ENCODE assay signal across 14 cellular contexts in the genomic region with DNA sequence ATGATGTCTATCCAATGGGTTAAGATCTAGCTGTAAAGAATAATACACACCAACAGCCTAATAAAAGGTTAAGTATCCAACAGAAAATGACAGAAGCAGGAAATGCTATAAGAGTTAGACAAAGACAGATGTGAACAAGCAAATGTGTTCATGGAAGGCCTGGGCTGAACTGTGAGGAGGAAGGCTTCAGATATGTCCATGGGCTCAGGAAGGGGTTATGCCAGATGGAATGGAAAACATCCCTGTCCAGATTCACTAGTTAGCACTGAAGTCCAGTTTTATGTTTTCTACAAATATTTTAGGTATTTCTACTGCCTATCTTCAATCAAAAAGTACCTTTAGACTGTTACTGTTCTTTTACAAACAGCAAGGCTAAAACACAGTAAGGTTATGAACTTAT. TPM values are rescaled to one million over a fixed set of nuclear protein-coding genes. Genes with fewer than 3 reads are reported as not detected.
DNase-seq lines count a peak whose midpoint lies in the region; ATAC-seq and TF ChIP-seq lines count a peak whose summit lies in the region.
"Had no signal": no experiment of that assay in that cellular context is flagged by ENCODE, and none has a peak within 500 bp of the region (broad histone marks: within the 10 kb centered on the region; RNA-seq: fewer than 3 reads in every experiment).

No MANE protein-coding gene starts in this region.

- no peak overlapping the region for H3K4me3 ChIP-seq in left ventricle myocardium inferior
- H3K4me3 ChIP-seq in right atrium auricular region, result no peak overlapping the region
- no peak overlapping the region for H3K4me3 ChIP-seq in uterus
- H3K4me3 ChIP-seq: BLaER1, GM12878, heart right ventricle, neural progenitor cell had no signal

- no peak for ATAC-seq in memory B cell (ENCODE audit: low read depth)
- ATAC-seq: GM12878 had no signal

- H3K27me3 ChIP-seq in left ventricle myocardium inferior (ENCODE audit: low read depth) (no peaks in the 10 kb centered on the region), right atrium auricular region (no peaks in the 10 kb centered on the region), uterus (no peaks in the 10 kb centered on the region)
- H3K27me3 ChIP-seq: BLaER1, heart right ventricle, neural progenitor cell had no signal

- H3K4me1 Mint-ChIP-seq in memory B cell, result no peaks in the 10 kb centered on the region
- H3K4me1 Mint-ChIP-seq: neural progenitor cell had no signal

- H3K4me3 Mint-ChIP-seq in memory B cell, result no peak overlapping the region
- H3K4me3 Mint-ChIP-seq: neural progenitor cell had no signal

- H3K4me1 ChIP-seq in left ventricle myocardium inferior, result peaks cover 47% of the 10 kb centered on the region
- H3K4me1 ChIP-seq in right atrium auricular region, result peaks cover 0 to 29% of the 10 kb centered on the region in 2 donors
- peaks cover 0 to 7% of the 10 kb centered on the region in 2 donors for H3K4me1 ChIP-seq in uterus
- H3K4me1 ChIP-seq: BLaER1, neural progenitor cell had no signal

- intact Hi-C loops in left ventricle myocardium inferior (cut with micrococcal nuclease) (no loop called here), uterus (cut with DNase I; ENCODE audit: low total_unique reads) (no loop called here)

- no peak for DNase-seq in left ventricle myocardium inferior
- DNase-seq in right atrium auricular region (ENCODE audit: low spot score), result no peak
- DNase-seq in amniotic epithelial cell (ENCODE audit: low read depth), result peak; percentile 64
- DNase-seq in memory B cell (ENCODE audit: low spot score in 2 of 2), result no peak
- no peak for DNase-seq in uterus
- DNase-seq in SW 1271 (lab: John Stamatoyannopoulos, UW), result no peak
- no peak for DNase-seq in NCI-H1048 (lab: John Stamatoyannopoulos, UW)
- no peak for DNase-seq in NCI-H524 (lab: John Stamatoyannopoulos, UW)
- DNase-seq: activated CD4-positive, CD25-positive, alpha-beta regulatory T cell treated with anti-CD3 and anti-CD28 coated beads, Interleukin-2, amount 50 U/mL, for 72 hours; heart right ventricle; NCI-H1105 treated with DMSO at 0.1 percent for 48 hours had no signal

- H3K27me3 Mint-ChIP-seq in memory B cell, result no peaks in the 10 kb centered on the region

- peak overlapping the region; percentile 9 for H3K27ac Mint-ChIP-seq in memory B cell
- H3K27ac Mint-ChIP-seq: neural progenitor cell had no signal

- TF ChIP-seq CTCF in left ventricle myocardium inferior (IDR thresholded peaks at IDR 0.05; ENCODE audit: borderline replicate concordance), result no peak
- no peak for TF ChIP-seq CTCF in right atrium auricular region (IDR thresholded peaks at IDR 0.05)
- no peak for TF ChIP-seq CTCF in uterus (IDR thresholded peaks at IDR 0.05)

- H3K36me3 Mint-ChIP-seq in memory B cell, result peaks cover 40% of the 10 kb centered on the region

- H3K9me3 ChIP-seq in left ventricle myocardium inferior (replicated peaks) (no peaks in the 10 kb centered on the region), right atrium auricular region (no peaks in the 10 kb centered on the region), uterus (no peaks in the 10 kb centered on the region)
- H3K9me3 ChIP-seq: BLaER1 had no signal

- H3K36me3 ChIP-seq in left ventricle myocardium inferior, result peaks cover 78% of the 10 kb centered on the region
- peaks cover 53% of the 10 kb centered on the region for H3K36me3 ChIP-seq in right atrium auricular region
- H3K36me3 ChIP-seq in uterus, result no peaks in the 10 kb centered on the region
- H3K36me3 ChIP-seq: neural progenitor cell had no signal

- no peaks in the 10 kb centered on the region for H3K9me3 Mint-ChIP-seq in memory B cell
- H3K9me3 Mint-ChIP-seq: neural progenitor cell had no signal

- H3K27ac ChIP-seq in left ventricle myocardium inferior (replicated peaks), result peak overlapping the region; percentile 13
- H3K27ac ChIP-seq in right atrium auricular region, result peak overlapping the region in 1 of 2 donors; percentile 55
- peak overlapping the region; percentile 31 to 55 for H3K27ac ChIP-seq in uterus
- H3K27ac ChIP-seq: BLaER1, neural progenitor cell had no signal

- TF ChIP-seq POLR2A in uterus (IDR thresholded peaks at IDR 0.05), result no peak

RNA-seq across cellular contexts. Expression of a gene that starts 27.1 kb away (rescaled TPM):
- total RNA-seq in left ventricle myocardium inferior (38.4 TPM), right atrium auricular region (10 to 100 TPM; 18.4 to 24.7 TPM), uterus (10 to 100 TPM; 23.1 to 74.1 (median 37.2) TPM)
